In genomic region chr7:98205162-98205845, GRCh38 we compare ENCODE assay signal across 1 cellular context.
TF ChIP-seq lines count a peak whose summit lies in the region.

No MANE protein-coding gene starts in this region.

TF ChIP-seq in HepG2, 621 proteins besides CTCF, POLR2A, EP300 and RAD21 (continued from another document):
- TF ChIP-seq ETS1 (CRISPR knock-in tag; IDR thresholded peaks at IDR 0.05): no peak
- peak; percentile 52 for TF ChIP-seq AGO2 (optimal IDR thresholded peaks at IDR 0.05; ENCODE audit: low read depth, low read length)
